ENCODE assay signal across 1 cellular context in genomic region chr12:49187184-49187583, GRCh38.
TF ChIP-seq lines count a peak whose summit lies in the region.

No MANE protein-coding gene starts in this region.

TF ChIP-seq in GM12878, 131 proteins besides CTCF, POLR2A, EP300 and RAD21:
- TF ChIP-seq ZNF687 (IDR thresholded peaks at IDR 0.05) (no peak), ASH2L (IDR thresholded peaks at IDR 0.05; ENCODE audit: borderline replicate concordance, low read depth) (no peak)
